18 cellular contexts compared by ENCODE assay signal in genomic region chr7:23422384-23422783, GRCh38. TPM values are rescaled to one million over a fixed set of nuclear protein-coding genes. Genes with fewer than 3 reads are reported as not detected.
DNase-seq lines count a peak whose midpoint lies in the region; ATAC-seq, FAIRE-seq and TF ChIP-seq lines count a peak whose summit lies in the region.
"Had no signal": no experiment of that assay in that cellular context is flagged by ENCODE, and none has a peak within 500 bp of the region (broad histone marks: within the 10 kb centered on the region; RNA-seq: fewer than 3 reads in every experiment).

No MANE protein-coding gene starts in this region.

- H3K4me3 ChIP-seq in HEK293 (ENCODE audit: low read depth, low read length) (no peak overlapping the region), GM12878 (no peak overlapping the region), mesenchymal stem cell (ENCODE audit: insufficient read depth in 1 of 2, low read depth in 1 of 2, low read length in 2 of 2) (no peak overlapping the region), neural progenitor cell (no peak overlapping the region), vagina (no peak overlapping the region)
- H3K4me3 ChIP-seq: BLaER1 treated with 17β-estradiol and CSF1 and Interleukin-3, amounts not matched to agents 10 nM and 100 nM had no signal

- H2AK5ac ChIP-seq in mesenchymal stem cell (ENCODE audit: low read length, severe bottlenecking) = no peak overlapping the region

- H3K9me3 ChIP-seq in HEK293 (ENCODE audit: control insufficient read depth, insufficient read depth, low read depth, low read length) (no peaks in the 10 kb centered on the region), GM12878 (replicated peaks; ENCODE audit: control insufficient read depth, insufficient read depth, low read length) (no peaks in the 10 kb centered on the region), mesenchymal stem cell (ENCODE audit: control insufficient read depth, low read length) (no peaks in the 10 kb centered on the region), neural progenitor cell (ENCODE audit: low read depth) (no peaks in the 10 kb centered on the region), vagina (no peaks in the 10 kb centered on the region)
- H3K9me3 ChIP-seq: BLaER1 treated with 17β-estradiol and CSF1 and Interleukin-3, amounts not matched to agents 10 nM and 100 nM had no signal

- H4K20me1 ChIP-seq in GM12878 (ENCODE audit: control insufficient read depth, insufficient read depth) = no peaks in the 10 kb centered on the region
- H4K20me1 ChIP-seq in neural progenitor cell (ENCODE audit: low read depth) = peaks cover 99% of the 10 kb centered on the region
- H4K20me1 ChIP-seq: BLaER1 treated with 17β-estradiol and CSF1 and Interleukin-3, amounts not matched to agents 10 nM and 100 nM had no signal

- peak overlapping the region; percentile 72 for H4K8ac ChIP-seq in mesenchymal stem cell (ENCODE audit: low read length)

- no peak overlapping the region for H3K4ac ChIP-seq in mesenchymal stem cell (ENCODE audit: low read depth in 1 of 2, low read length in 2 of 2)

- peaks cover 65% of the 10 kb centered on the region for H3K79me2 ChIP-seq in GM12878 (ENCODE audit: control insufficient read depth, insufficient read depth, low read length)
- peaks cover 100% of the 10 kb centered on the region for H3K79me2 ChIP-seq in neural progenitor cell (ENCODE audit: low read depth)

- no peak overlapping the region for H3K4me2 ChIP-seq in GM12878 (ENCODE audit: control insufficient read depth, insufficient read depth)
- H3K4me2 ChIP-seq in mesenchymal stem cell (ENCODE audit: low read length, poor library complexity, severe bottlenecking) = no peak overlapping the region
- no peak overlapping the region for H3K4me2 ChIP-seq in neural progenitor cell
- H3K4me2 ChIP-seq: BLaER1 treated with 17β-estradiol and CSF1 and Interleukin-3, amounts not matched to agents 10 nM and 100 nM had no signal

- H3K23ac ChIP-seq in mesenchymal stem cell (ENCODE audit: low read length in 2 of 2) = no peak overlapping the region

- H3K27ac ChIP-seq in HEK293 (ENCODE audit: extremely low read depth, low read depth, low read length) (no peak overlapping the region), GM12878 (ENCODE audit: control insufficient read depth, insufficient read depth) (no peak overlapping the region), mesenchymal stem cell (ENCODE audit: low read length, poor library complexity, severe bottlenecking) (no peak overlapping the region), neural progenitor cell (peak overlapping the region; percentile 57), vagina (no peak overlapping the region)
- H3K27ac ChIP-seq: BLaER1 treated with 17β-estradiol and CSF1 and Interleukin-3, amounts not matched to agents 10 nM and 100 nM had no signal

- H3K36me3 ChIP-seq in HEK293 (ENCODE audit: control insufficient read depth in 2 of 2, insufficient read depth in 1 of 2, low read length in 2 of 2) = no peaks in the 10 kb centered on the region; a peak in 1 of 3 replicates
- H3K36me3 ChIP-seq in GM12878 (ENCODE audit: control insufficient read depth in 2 of 2, insufficient read depth in 2 of 2, low read length in 1 of 2) = no peaks in the 10 kb centered on the region
- H3K36me3 ChIP-seq in mesenchymal stem cell (ENCODE audit: control insufficient read depth in 1 of 2, insufficient read depth in 2 of 2, low read depth in 1 of 2, low read length in 2 of 2) = no peaks in the 10 kb centered on the region
- H3K36me3 ChIP-seq in neural progenitor cell = no peaks in the 10 kb centered on the region
- H3K36me3 ChIP-seq in vagina = no peaks in the 10 kb centered on the region
- H3K36me3 ChIP-seq: BLaER1 treated with 17β-estradiol and CSF1 and Interleukin-3, amounts not matched to agents 10 nM and 100 nM had no signal

- in situ Hi-C loops in GM12878 (cut with MboI) = no loop called here

- H3K79me1 ChIP-seq in mesenchymal stem cell (replicated peaks; ENCODE audit: low read length, poor library complexity, severe bottlenecking) = peaks cover 10% of the 10 kb centered on the region

- no peak for FAIRE-seq in GM12878 (lab: Jason Lieb, UNC)

- H3K27me3 ChIP-seq in GM12878 (replicated peaks in 1 of 2; ENCODE audit: control insufficient read depth in 2 of 2, insufficient read depth in 2 of 2, low read length in 1 of 2) = no peaks in the 10 kb centered on the region
- no peaks in the 10 kb centered on the region for H3K27me3 ChIP-seq in mesenchymal stem cell (ENCODE audit: control insufficient read depth in 1 of 2, insufficient read depth in 1 of 2, low read length in 2 of 2)
- no peaks in the 10 kb centered on the region for H3K27me3 ChIP-seq in neural progenitor cell
- H3K27me3 ChIP-seq in vagina = no peaks in the 10 kb centered on the region
- H3K27me3 ChIP-seq: BLaER1 treated with 17β-estradiol and CSF1 and Interleukin-3, amounts not matched to agents 10 nM and 100 nM had no signal

- H3K9ac ChIP-seq in GM12878 (ENCODE audit: control insufficient read depth, insufficient read depth, low read length) (no peak overlapping the region), mesenchymal stem cell (ENCODE audit: low read length) (no peak overlapping the region), neural progenitor cell (no peak overlapping the region)
- H3K9ac ChIP-seq: BLaER1 treated with 17β-estradiol and CSF1 and Interleukin-3, amounts not matched to agents 10 nM and 100 nM had no signal

- no peak overlapping the region for H3K4me3 Mint-ChIP-seq in neural progenitor cell
- H3K4me3 Mint-ChIP-seq: CD4-positive, alpha-beta memory T cell had no signal

- no peak for TF ChIP-seq CTCF in HEK293 (tag by site-specific recombination; IDR thresholded peaks at IDR 0.05)
- no peak for TF ChIP-seq CTCF in GM12878 (IDR thresholded peaks at IDR 0.05 in 2 of 3, conservative IDR thresholded peaks at IDR 0.05 in 1 of 3; ENCODE audit: control insufficient read depth in 2 of 3, extremely low read depth in 1 of 3, insufficient read depth in 1 of 3, low read depth in 3 of 3, low read length in 3 of 3)
- TF ChIP-seq CTCF in neural progenitor cell (IDR thresholded peaks at IDR 0.05) = no peak
- no peak for TF ChIP-seq CTCF in vagina (IDR thresholded peaks at IDR 0.05)

- H4K91ac ChIP-seq in mesenchymal stem cell (ENCODE audit: low read length) = no peak overlapping the region

- H3K4me1 Mint-ChIP-seq in neural progenitor cell = peaks cover 17% of the 10 kb centered on the region

- H2BK12ac ChIP-seq in mesenchymal stem cell (ENCODE audit: low read length in 2 of 2) = peak overlapping the region in 1 of 2 experiments; percentile 31

- no peak overlapping the region for H3K18ac ChIP-seq in mesenchymal stem cell (ENCODE audit: low read depth in 1 of 2, low read length in 2 of 2)

- H3K4me1 ChIP-seq in HEK293 (ENCODE audit: control insufficient read depth, insufficient read depth, low read length) = peaks cover 32% of the 10 kb centered on the region
- H3K4me1 ChIP-seq in GM12878 (ENCODE audit: control insufficient read depth, insufficient read depth, low read length) = peaks cover 18% of the 10 kb centered on the region
- no peaks in the 10 kb centered on the region for H3K4me1 ChIP-seq in mesenchymal stem cell (ENCODE audit: control insufficient read depth, insufficient read depth, low read depth, low read length)
- peaks cover 14% of the 10 kb centered on the region for H3K4me1 ChIP-seq in neural progenitor cell
- no peaks in the 10 kb centered on the region for H3K4me1 ChIP-seq in vagina

- POLR2A ChIA-PET in HEK293 (lab: Yijun Ruan, JAX) (no interaction called here), GM12878 (lab: Charles Lee) (no interaction called here)

- SMC1A ChIA-PET in GM12878 (lab: Charles Lee; ENCODE audit: uncharacterized antibody, unreplicated experiment) = interaction anchor here (3.2 kb wide), 2 partner anchors 11 to 101 kb away, joined by 8 to 18 read pairs; no protein-coding TSS in a partner anchor

- TF ChIP-seq RAD21 in GM12878 (IDR thresholded peaks at IDR 0.05; ENCODE audit: insufficient read depth, low read depth, low read length) = no peak

- H3K14ac ChIP-seq in mesenchymal stem cell (ENCODE audit: low read length in 2 of 2) = no peak overlapping the region

- peaks cover 18% of the 10 kb centered on the region for H3K36me3 Mint-ChIP-seq in neural progenitor cell
- H3K36me3 Mint-ChIP-seq: CD4-positive, alpha-beta memory T cell had no signal

- TF ChIP-seq POLR2A in GM12878 (IDR thresholded peaks at IDR 0.05; ENCODE audit: low read depth, low read length) = no peak
- no peak for TF ChIP-seq POLR2A in vagina (IDR thresholded peaks at IDR 0.05)

- no TSS peak for BruUV-seq in GM12878 (replicated peaks; lab: Mats Ljungman, UMichigan)

- H2BK120ac ChIP-seq in mesenchymal stem cell (ENCODE audit: low read depth, low read length) = no peak overlapping the region

- H2BK15ac ChIP-seq in mesenchymal stem cell (ENCODE audit: low read depth, poor library complexity, severe bottlenecking) = no peak overlapping the region

- H3F3A ChIP-seq in neural progenitor cell (ENCODE audit: low read depth) = no peaks in the 10 kb centered on the region

- no peak overlapping the region for H2BK5ac ChIP-seq in mesenchymal stem cell (ENCODE audit: low read depth, low read length, poor library complexity, severe bottlenecking)

- H2AFZ ChIP-seq in GM12878 (ENCODE audit: control insufficient read depth, low read depth, low read length) = no peak overlapping the region
- H2AFZ ChIP-seq in mesenchymal stem cell (ENCODE audit: low read depth, low read length) = no peak overlapping the region
- H2AFZ ChIP-seq in neural progenitor cell (replicated peaks) = no peak overlapping the region

- no peak for TF ChIP-seq EP300 in GM12878 (IDR thresholded peaks at IDR 0.05; ENCODE audit: borderline replicate concordance in 1 of 2, control insufficient read depth in 1 of 2, low read depth in 2 of 2, low read length in 2 of 2)

- 72% methylated on average over 7 of the region's 7 CpGs for WGBS in GM12878 (ENCODE audit: insufficient coverage, insufficient replicate concordance, low lambda C conversion rate, missing lambda C conversion rate)
- WGBS in mesenchymal stem cell = 90% methylated on average over 5 of the region's 7 CpGs

- H3K27ac Mint-ChIP-seq in neural progenitor cell = no peak overlapping the region
- H3K27ac Mint-ChIP-seq: CD4-positive, alpha-beta memory T cell had no signal

- ATAC-seq in GM12878 = no peak
- ATAC-seq: Panc1 had no signal

- no peaks in the 10 kb centered on the region for H3K9me3 Mint-ChIP-seq in neural progenitor cell
- H3K9me3 Mint-ChIP-seq: CD4-positive, alpha-beta memory T cell had no signal

- intact Hi-C loops in GM12878 (cut with micrococcal nuclease; ENCODE audit: unreplicated experiment) (no loop called here), posterior vena cava (cut with DNase I) (no loop called here), vagina (cut with DNase I) (no loop called here)

- CTCF ChIA-PET in HEK293 (lab: Yijun Ruan, JAX) = no interaction called here
- CTCF ChIA-PET in GM12878 (lab: Yijun Ruan, JAX) = interaction anchor here (5.0 kb wide), 1 partner anchor 8 kb away, joined by 36 read pairs; no protein-coding TSS in a partner anchor

- no peaks in the 10 kb centered on the region for H3K27me3 Mint-ChIP-seq in neural progenitor cell (ENCODE audit: insufficient read depth, low read depth)

- no peak for DNase-seq in GM12878 (ENCODE audit: low read depth, low spot score)
- no peak for DNase-seq in mesenchymal stem cell
- no peak for DNase-seq in neural progenitor cell (ENCODE audit: low spot score)
- no peak for DNase-seq in posterior vena cava (ENCODE audit: low spot score)
- no peak for DNase-seq in vagina (ENCODE audit: extremely low spot score in 2 of 2)
- no peak for DNase-seq in activated CD8-positive, alpha-beta memory T cell treated with anti-CD3 and anti-CD28 coated beads, Interleukin-2, amount 50 U/mL, for 48 hours
- DNase-seq in effector CD8-positive, alpha-beta T cell (lab: John Stamatoyannopoulos, UW) = no peak
- DNase-seq: CD4-positive, alpha-beta memory T cell; NCI-H1105; NCI-H146; NCI-H2029; NCI-H2227 treated with DMSO at 0.1 percent for 48 hours; NCI-H510A treated with DMSO at 0.1 percent for 48 hours; NCI-H774; NK-92 treated with Interleukin-12 subunit alpha and Interleukin-12 subunit beta, amount 100 ng/mL, for 24 hours had no signal

- RAD21 ChIA-PET in GM12878 (lab: Charles Lee; ENCODE audit: unreplicated experiment) = no interaction called here

RNA-seq across cellular contexts. Expression of gene IGF2BP3, which starts 47.9 kb away (rescaled TPM):
- 193 and 204 TPM in 2 replicates for total RNA-seq in GM12878 (2013; cell fraction: nucleolus; rRNA removed)
- total RNA-seq in GM12878 (2014; rRNA removed) (30.8 and 38.9 TPM in 2 replicates), GM12878 (2014; rRNA removed; fragmentation: Illumina TruSeq; extraction: Trizol) (56.8 and 62.3 TPM in 2 replicates), GM12878 (2021) (48.5 and 49.7 TPM in 2 replicates), neural progenitor cell (ENCODE audit: low replicate concordance) (172 and 242 TPM in 2 replicates), posterior vena cava (under 1 TPM; 0.48 to 0.51 TPM), vagina (11.8 TPM)
- polyA plus RNA-seq in GM12878 (2011; ENCODE audit: low read depth) = 12.8 TPM
- polyA plus RNA-seq in GM12878 (2011; rRNA removed) (43.3 and 63.1 TPM in 2 replicates), GM12878 (2014; fragmentation: Illumina TruSeq; extraction: Trizol) (61.2 and 76.6 TPM in 2 replicates), GM12878 (2014; fragmentation: Nextera tagmentation; extraction: Ambion mirVana) (1 to 10 TPM; 4.6 to 4.7 TPM), GM12878 (2014; rRNA removed) (41.4 and 43.1 TPM in 2 replicates), GM12878 (2016; fragmentation: Nextera tagmentation; extraction: Ambion mirVana) (10 to 100 TPM; 15.0 to 16.0 TPM)
- polyA plus RNA-seq in GM12878 (2011; cell fraction: cytosol; rRNA removed) = 31.7 and 32.1 TPM in 2 replicates
- 35.0 and 45.2 TPM in 2 replicates for polyA plus RNA-seq in GM12878 (2011; cell fraction: nucleus; rRNA removed)
- polyA plus RNA-seq in GM12878 (2012) = 23.1 and 32.9 TPM in 2 replicates
- 42.1 and 55.8 TPM in 2 replicates for polyA minus RNA-seq in GM12878 (2011; rRNA and poly(A)+ RNA removed)
- polyA minus RNA-seq in GM12878 (2011; cell fraction: cytosol; rRNA and poly(A)+ RNA removed) = 22.2 and 26.1 TPM in 2 replicates
- 25.8 and 44.7 TPM in 2 replicates for polyA minus RNA-seq in GM12878 (2011; cell fraction: nucleus; rRNA and poly(A)+ RNA removed)
- polyA plus RNA-seq in mesenchymal stem cell (2013, experiment 1 of 2) = 122 TPM
- 117 TPM for polyA plus RNA-seq in mesenchymal stem cell (2013, experiment 2 of 2)
- total RNA-seq: CD4-positive, alpha-beta memory T cell had no signal
- polyA plus RNA-seq: CD4-positive, alpha-beta memory T cell had no signal
